In the genomic region with DNA sequence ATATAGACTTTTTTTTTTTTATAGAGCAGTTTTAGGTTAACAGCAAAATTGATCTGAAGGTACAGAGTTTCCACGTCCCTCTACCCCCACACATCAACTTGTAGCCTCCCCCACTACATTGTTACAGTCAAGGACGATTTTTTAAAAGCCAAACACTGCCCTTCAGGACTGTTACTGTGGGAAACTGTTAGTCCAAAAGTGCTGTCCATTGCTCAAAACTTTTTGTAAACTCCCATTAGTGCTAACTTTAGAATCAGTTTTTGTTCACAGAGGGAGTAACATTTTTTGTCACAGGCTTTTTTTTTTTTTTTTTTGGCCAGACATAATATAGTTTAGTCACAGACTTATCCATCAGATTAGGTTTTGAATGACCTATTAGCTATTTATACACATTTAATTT, we compare ENCODE assay signal across 20 cellular contexts. TPM values are rescaled to one million over a fixed set of nuclear protein-coding genes. Genes with fewer than 3 reads are reported as not detected.
DNase-seq lines count a peak whose midpoint lies in the region; ATAC-seq, FAIRE-seq and TF ChIP-seq lines count a peak whose summit lies in the region.
"Had no signal": no experiment of that assay in that cellular context is flagged by ENCODE, and none has a peak within 500 bp of the region (broad histone marks: within the 10 kb centered on the region; RNA-seq: fewer than 3 reads in every experiment).

No MANE protein-coding gene starts in this region.

- no peaks in the 10 kb centered on the region for H3K9me3 Mint-ChIP-seq in astrocyte (ENCODE audit: unreplicated experiment)
- no peaks in the 10 kb centered on the region for H3K9me3 Mint-ChIP-seq in osteocyte (ENCODE audit: unreplicated experiment)
- H3K9me3 Mint-ChIP-seq in progenitor cell of endocrine pancreas (ENCODE audit: low read depth), result no peaks in the 10 kb centered on the region
- no peaks in the 10 kb centered on the region for H3K9me3 Mint-ChIP-seq in neural progenitor cell
- H3K9me3 Mint-ChIP-seq: CD8-positive, alpha-beta T cell had no signal

- H3K4me2 ChIP-seq in astrocyte (ENCODE audit: low read length) (peak overlapping the region; percentile 77), neural progenitor cell (no peak overlapping the region)
- H3K4me2 ChIP-seq: SK-N-SH had no signal

- no peaks in the 10 kb centered on the region for H3K9me3 ChIP-seq in astrocyte (ENCODE audit: insufficient read depth, low read depth, low read length)
- no peaks in the 10 kb centered on the region for H3K9me3 ChIP-seq in left lung
- H3K9me3 ChIP-seq in neural progenitor cell (ENCODE audit: low read depth), result no peaks in the 10 kb centered on the region
- H3K9me3 ChIP-seq: MG63, SK-N-SH had no signal

- H3K9ac ChIP-seq in astrocyte (ENCODE audit: low read length) (peak overlapping the region; percentile 81), neural progenitor cell (no peak overlapping the region)
- H3K9ac ChIP-seq: SK-N-SH had no signal

- no peaks in the 10 kb centered on the region for H3K27me3 Mint-ChIP-seq in astrocyte (ENCODE audit: low read depth, unreplicated experiment)
- no peaks in the 10 kb centered on the region for H3K27me3 Mint-ChIP-seq in osteocyte (ENCODE audit: unreplicated experiment)
- H3K27me3 Mint-ChIP-seq in progenitor cell of endocrine pancreas, result no peaks in the 10 kb centered on the region
- no peaks in the 10 kb centered on the region for H3K27me3 Mint-ChIP-seq in neural progenitor cell (ENCODE audit: insufficient read depth, low read depth)

- H3K27me3 ChIP-seq in astrocyte (ENCODE audit: insufficient read depth, low read length) (no peaks in the 10 kb centered on the region), left lung (no peaks in the 10 kb centered on the region), neural progenitor cell (no peaks in the 10 kb centered on the region)
- H3K27me3 ChIP-seq: MG63 had no signal

- H3K79me2 ChIP-seq in astrocyte (ENCODE audit: insufficient read depth, low read length) (peaks cover 2% of the 10 kb centered on the region), neural progenitor cell (ENCODE audit: low read depth) (no peaks in the 10 kb centered on the region)

- TF ChIP-seq CTCF in astrocyte (IDR thresholded peaks at IDR 0.05; ENCODE audit: insufficient read depth, low read depth, low read length) (no peak), left lung (IDR thresholded peaks at IDR 0.05) (no peak), osteocyte (IDR thresholded peaks at IDR 0.05) (no peak), progenitor cell of endocrine pancreas (IDR thresholded peaks at IDR 0.05; ENCODE audit: unreplicated experiment) (no peak), neural progenitor cell (IDR thresholded peaks at IDR 0.05) (no peak)

- peak; percentile 50 for DNase-seq in astrocyte (ENCODE audit: low read depth)
- no peak for DNase-seq in left lung
- DNase-seq in osteocyte (ENCODE audit: extremely low spot score, unreplicated experiment), result no peak
- no peak for DNase-seq in progenitor cell of endocrine pancreas (ENCODE audit: low spot score, unreplicated experiment)
- no peak for DNase-seq in germinal center (ENCODE audit: low spot score)
- no peak for DNase-seq in neural progenitor cell (ENCODE audit: low spot score)
- no peak for DNase-seq in stimulated activated naive CD4-positive, alpha-beta T cell (lab: John Stamatoyannopoulos, UW)
- DNase-seq: CD8-positive, alpha-beta T cell; DMS79 treated with DMSO at 0.1 percent for 48 hours; Karpas-422; NCI-H1105; NCI-H187; NK-92 treated with Interleukin-12 subunit alpha and Interleukin-12 subunit beta, amount 100 ng/mL, for 24 hours; SHP77; SK-N-SH had no signal

- no peaks in the 10 kb centered on the region for H4K20me1 ChIP-seq in astrocyte (ENCODE audit: insufficient read depth, low read length)
- no peaks in the 10 kb centered on the region for H4K20me1 ChIP-seq in neural progenitor cell (ENCODE audit: low read depth)

- H3K4me3 Mint-ChIP-seq in astrocyte (ENCODE audit: unreplicated experiment) (no peak overlapping the region), osteocyte (ENCODE audit: unreplicated experiment) (no peak overlapping the region), progenitor cell of endocrine pancreas (ENCODE audit: low read depth) (no peak overlapping the region), neural progenitor cell (no peak overlapping the region)
- H3K4me3 Mint-ChIP-seq: CD8-positive, alpha-beta T cell had no signal

- H2AFZ ChIP-seq in astrocyte (ENCODE audit: low read depth, low read length) (no peak overlapping the region), neural progenitor cell (replicated peaks) (no peak overlapping the region)

- peaks cover 48% of the 10 kb centered on the region for H3K4me1 Mint-ChIP-seq in astrocyte (ENCODE audit: low read depth, unreplicated experiment)
- H3K4me1 Mint-ChIP-seq in osteocyte (ENCODE audit: unreplicated experiment), result peaks cover 33% of the 10 kb centered on the region
- no peaks in the 10 kb centered on the region for H3K4me1 Mint-ChIP-seq in progenitor cell of endocrine pancreas (ENCODE audit: low read depth)
- H3K4me1 Mint-ChIP-seq in neural progenitor cell, result no peaks in the 10 kb centered on the region

- H3K36me3 ChIP-seq in astrocyte (ENCODE audit: insufficient read depth, low read length) (peaks cover 40% of the 10 kb centered on the region), left lung (peaks cover 0 to 95% of the 10 kb centered on the region in 2 donors), neural progenitor cell (peaks cover 9% of the 10 kb centered on the region)

- peaks cover 40% of the 10 kb centered on the region for H3K4me1 ChIP-seq in astrocyte (ENCODE audit: insufficient read depth, low read length)
- no peaks in the 10 kb centered on the region for H3K4me1 ChIP-seq in left lung
- H3K4me1 ChIP-seq in neural progenitor cell, result no peaks in the 10 kb centered on the region

- ATAC-seq in left lung, result peak; percentile 39
- ATAC-seq: CD8-positive, alpha-beta T cell; GM12878 had no signal

- H3K36me3 Mint-ChIP-seq in astrocyte (ENCODE audit: low read depth, unreplicated experiment) (peaks cover 13% of the 10 kb centered on the region), osteocyte (ENCODE audit: unreplicated experiment) (peaks cover 59% of the 10 kb centered on the region), progenitor cell of endocrine pancreas (ENCODE audit: insufficient read depth) (peaks cover 26% of the 10 kb centered on the region), neural progenitor cell (peaks cover 28% of the 10 kb centered on the region)

- no peak overlapping the region for H3K4me3 ChIP-seq in astrocyte (ENCODE audit: insufficient read depth, low read depth, low read length)
- no peak overlapping the region for H3K4me3 ChIP-seq in left lung
- H3K4me3 ChIP-seq in neural progenitor cell, result no peak overlapping the region
- H3K4me3 ChIP-seq: GM12878, MG63 had no signal

- H3K27ac Mint-ChIP-seq in astrocyte (ENCODE audit: unreplicated experiment), result peak overlapping the region; percentile 97
- peak overlapping the region; percentile 19 for H3K27ac Mint-ChIP-seq in osteocyte (ENCODE audit: unreplicated experiment)
- H3K27ac Mint-ChIP-seq in progenitor cell of endocrine pancreas, result no peak overlapping the region
- H3K27ac Mint-ChIP-seq in neural progenitor cell, result no peak overlapping the region
- H3K27ac Mint-ChIP-seq: CD8-positive, alpha-beta T cell had no signal

- peak overlapping the region; percentile 98 for H3K27ac ChIP-seq in astrocyte (ENCODE audit: low read depth, low read length)
- peak overlapping the region in 1 of 2 donors; percentile 71 for H3K27ac ChIP-seq in left lung
- no peak overlapping the region for H3K27ac ChIP-seq in neural progenitor cell

- intact Hi-C loops in left lung (cut with DNase I), result no loop called here

- H3F3A ChIP-seq in neural progenitor cell (ENCODE audit: low read depth), result no peaks in the 10 kb centered on the region

- no peak for FAIRE-seq in astrocyte (lab: Jason Lieb, UNC)
- FAIRE-seq: G401.6, GM12878, GM18507 had no signal

RNA-seq across cellular contexts. Expression of gene ELP2, which starts 24.1 kb away (rescaled TPM):
- total RNA-seq in astrocyte (98.1 and 99.8 TPM in 2 replicates), left lung (10 to 100 TPM; 55.6 to 61.4 TPM), osteocyte (89.9 and 93.4 TPM in 2 replicates), progenitor cell of endocrine pancreas (111 TPM in 2 replicates), neural progenitor cell (ENCODE audit: low replicate concordance) (104 and 171 TPM in 2 replicates)

RNA-seq across cellular contexts. Expression of gene SLC39A6, which starts 24.6 kb away (rescaled TPM):
- total RNA-seq in astrocyte, result 81.3 and 87.3 TPM in 2 replicates
- 10 to 100 TPM; 33.8 to 33.9 TPM for total RNA-seq in left lung
- total RNA-seq in osteocyte, result 75.8 and 79.2 TPM in 2 replicates
- total RNA-seq in progenitor cell of endocrine pancreas, result 78.1 and 80.1 TPM in 2 replicates
- total RNA-seq in neural progenitor cell (ENCODE audit: low replicate concordance), result 70.6 and 92.5 TPM in 2 replicates

RNA-seq across cellular contexts. Expression of gene MOCOS, which starts 33.5 kb away (rescaled TPM):
- total RNA-seq in astrocyte (1.4 and 1.9 TPM in 2 replicates), left lung (1 to 10 TPM; 5.1 to 5.5 TPM), osteocyte (5.2 and 5.5 TPM in 2 replicates), progenitor cell of endocrine pancreas (2.0 and 3.0 TPM in 2 replicates), neural progenitor cell (ENCODE audit: low replicate concordance) (0.36 and 1.1 TPM in 2 replicates)
- total RNA-seq: CD8-positive, alpha-beta T cell; OCI-LY7 had no signal

Comparison
In these comparisons a context has a peak if more than half of its experiments do, and no peak if none do; other contexts are left out.
1. H3K27ac Mint-ChIP-seq: peak in astrocyte (single experiment) and osteocyte (single experiment); none in progenitor cell of endocrine pancreas (single experiment) and neural progenitor cell (single experiment).